In genomic region chr16:48910214-48910613, GRCh38 we compare ENCODE assay signal across 32 cellular contexts.
"Had no signal": no experiment of that assay in that cellular context is flagged by ENCODE, and none has a peak within 500 bp of the region (broad histone marks: within the 10 kb centered on the region; RNA-seq: fewer than 3 reads in every experiment).

No MANE protein-coding gene starts in this region.

- ATAC-seq: activated naive CD4-positive, alpha-beta T cell treated with anti-CD3 and anti-CD28 coated beads, Interleukin-2, amount 50 U/mL, for 72 hours; activated naive CD8-positive, alpha-beta T cell treated with anti-CD3 and anti-CD28 coated beads, Interleukin-2, amount 50 U/mL, for 24 hours; activated T-cell treated with anti-CD3 and anti-CD28 coated beads, Interleukin-2, amount 50 U/mL, for 4 hours; activated T-cell treated with anti-CD3 and anti-CD28 coated beads, Interleukin-2, amount 50 U/mL, for 72 hours; activated T-helper 17 cell treated with anti-CD3 and anti-CD28 coated beads, Interleukin-2, amount 50 U/mL, for 72 hours; body of pancreas had no signal

- H3K9me3 ChIP-seq: adrenal gland, ascending aorta, body of pancreas had no signal

- H3K36me3 ChIP-seq: adrenal gland, ascending aorta, brain microvascular endothelial cell, breast epithelium, cardiac muscle cell had no signal

- H3K4me1 ChIP-seq: adrenal gland, ascending aorta, body of pancreas, breast epithelium had no signal

- H3K4me3 ChIP-seq: adrenal gland, ascending aorta, body of pancreas, breast epithelium, cardiac muscle cell had no signal

- H3K27ac ChIP-seq: adrenal gland, ascending aorta, body of pancreas, brain microvascular endothelial cell, breast epithelium, cardiac muscle cell had no signal

- DNase-seq: activated effector memory CD4-positive, alpha-beta T cell treated with anti-CD3 and anti-CD28 coated beads, Interleukin-2, amount 50 U/mL, for 16 hours; activated effector memory CD4-positive, alpha-beta T cell treated with Interleukin-2 at 50 U/mL for 16 hours; activated gamma-delta T cell; activated gamma-delta T cell treated with Interleukin-2 at 50 U/mL for 16 hours; activated naive CD4-positive, alpha-beta T cell; activated naive CD4-positive, alpha-beta T cell treated with anti-CD3 and anti-CD28 coated beads for 36 hours; activated naive CD4-positive, alpha-beta T cell treated with anti-CD3 and anti-CD28 coated beads, Interleukin-2, amount 10 ng/mL, durations not matched to agents 7 days and 5 days; activated naive CD4-positive, alpha-beta T cell treated with anti-CD3 and anti-CD28 coated beads, Interleukin-2, amount 50 U/mL, for 16 hours; activated naive CD4-positive, alpha-beta T cell treated with Interleukin-2 at 50 U/mL for 16 hours; activated naive CD8-positive, alpha-beta T cell treated with anti-CD3 and anti-CD28 coated beads for 36 hours; activated naive CD8-positive, alpha-beta T cell treated with anti-CD3 and anti-CD28 coated beads, Interleukin-2, amount 10 ng/mL, durations not matched to agents 7 days and 5 days; activated naive CD8-positive, alpha-beta T cell treated with anti-CD3 and anti-CD28 coated beads, Interleukin-2, amount 50 U/mL, for 24 hours; activated T-cell treated with anti-CD3 and anti-CD28 coated beads, Interleukin-2, amount 50 U/mL, for 1 hour; activated T-cell treated with anti-CD3 and anti-CD28 coated beads, Interleukin-2, amount 50 U/mL, for 24 hours; activated T-cell treated with anti-CD3 and anti-CD28 coated beads, Interleukin-2, amount 50 U/mL, for 4 hours; activated T-cell treated with anti-CD3 and anti-CD28 coated beads, Interleukin-2, amount 50 U/mL, for 48 hours; activated T-cell treated with anti-CD3 and anti-CD28 coated beads, Interleukin-2, amount 50 U/mL, for 72 hours; adrenal gland; amniotic stem cell; amygdala; anterior cingulate cortex; body of pancreas; brain microvascular endothelial cell; central memory CD4-positive, alpha-beta T cell; cerebellar nuclear complex had no signal

- H3K27me3 ChIP-seq: adrenal gland, ascending aorta, body of pancreas, brain microvascular endothelial cell had no signal

- FAIRE-seq: astrocyte, bronchial epithelial cell had no signal
